ENCODE assay signal across 8 cellular contexts in the genomic region with DNA sequence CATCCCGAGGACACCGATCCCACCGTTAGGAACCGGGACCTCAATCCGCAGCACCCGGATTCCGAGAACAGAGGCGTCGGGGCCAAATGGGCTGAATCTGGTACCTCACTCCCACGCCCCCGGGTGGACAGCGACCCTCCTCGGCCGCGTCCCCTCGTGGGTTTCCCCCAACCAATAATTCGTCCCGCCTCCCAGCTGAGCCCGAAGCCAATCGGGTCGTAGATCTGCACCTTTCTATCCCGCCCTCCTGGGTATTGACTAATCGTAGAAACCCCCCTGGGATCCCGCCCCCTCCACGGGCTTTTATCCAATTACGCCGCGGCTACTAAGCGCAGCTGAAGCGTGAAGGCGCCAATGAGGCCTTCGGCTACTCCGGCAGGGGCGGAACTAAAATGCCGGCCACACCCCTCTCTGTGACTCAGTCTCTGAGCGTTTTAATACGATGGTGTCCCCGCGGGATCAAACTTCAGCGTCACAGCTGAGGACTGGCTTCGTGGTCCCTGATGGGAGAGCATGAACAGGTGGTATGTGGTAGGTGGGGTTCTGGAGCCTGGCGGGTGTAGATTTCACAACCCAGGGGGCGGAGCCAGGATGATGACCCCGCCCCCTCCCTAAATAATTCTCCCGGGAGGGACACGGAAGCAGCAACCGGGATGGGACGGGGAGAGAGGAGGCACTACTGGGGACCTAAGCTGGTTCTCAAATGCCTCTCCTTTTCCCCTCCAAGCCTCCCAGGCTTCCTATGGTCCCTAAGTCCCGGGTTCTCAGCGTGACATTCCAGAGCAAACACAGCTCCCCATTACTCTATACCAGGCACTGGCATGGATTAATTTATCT. TPM values are rescaled to one million over a fixed set of nuclear protein-coding genes. Genes with fewer than 3 reads are reported as not detected.
DNase-seq lines count a peak whose midpoint lies in the region; ATAC-seq, FAIRE-seq and TF ChIP-seq lines count a peak whose summit lies in the region.

A gene with protein sequence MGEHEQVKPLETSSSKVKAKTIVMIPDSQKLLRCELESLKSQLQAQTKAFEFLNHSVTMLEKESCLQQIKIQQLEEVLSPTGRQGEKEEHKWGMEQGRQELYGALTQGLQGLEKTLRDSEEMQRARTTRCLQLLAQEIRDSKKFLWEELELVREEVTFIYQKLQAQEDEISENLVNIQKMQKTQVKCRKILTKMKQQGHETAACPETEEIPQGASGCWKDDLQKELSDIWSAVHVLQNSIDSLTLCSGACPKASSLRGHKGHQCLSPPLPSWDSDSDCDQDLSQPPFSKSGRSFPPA (plus strand): TSS at position 416 of the 837 bp plus-strand sequence. CDS start 88 bp downstream, at position 504.
A gene (minus strand): TSS at position 165 of the 837 bp plus-strand sequence. CDS start 649 bp downstream, outside the sequence.

- DNase-seq in Ammon's horn (ENCODE audit: low spot score), result peak; percentile 98
- DNase-seq in NCI-H460 (ENCODE audit: extremely low read depth, low read depth), result peak; percentile 97
- DNase-seq in activated CD4-positive, alpha-beta T cell treated with anti-CD3 and anti-CD28 coated beads for 1 hour, result peak; percentile 97
- peak; percentile 97 for DNase-seq in cerebellum (ENCODE audit: low spot score)
- peak; percentile 98 for DNase-seq in keratinocyte (ENCODE audit: low read depth, low spot score)
- peak; percentile 94 to 96 for DNase-seq in stimulated activated CD4-positive, alpha-beta T cell treated with anti-CD3 and anti-CD28 coated beads, Interleukin-15, amount 100 ng/mL, for 1 hour (ENCODE audit: low read depth in 1 of 2, low spot score in 1 of 2)

- peak within 1 kb of the TSS; percentile 66 to 91 (median 84) for H3K4me3 ChIP-seq in keratinocyte (ENCODE audit: control insufficient read depth in 2 of 3, extremely low read depth in 1 of 3, insufficient read depth in 2 of 3, low read depth in 1 of 3, low read length in 3 of 3)

- H3K27me3 ChIP-seq in keratinocyte (ENCODE audit: control insufficient read depth, extremely low read depth, insufficient read depth, low read length), result no peaks in the 10 kb centered on the region

- peak; percentile 77 for ATAC-seq in GM19043 (IDR thresholded peaks at IDR 0.05; ENCODE audit: low read depth, unreplicated experiment)
- peak; percentile 87 for ATAC-seq in HG03378 (IDR thresholded peaks at IDR 0.05; ENCODE audit: unreplicated experiment)

- H3K79me2 ChIP-seq in keratinocyte (ENCODE audit: control insufficient read depth, insufficient read depth, low read length), result no peaks in the 10 kb centered on the region

- peaks cover 3 to 6% of the 10 kb centered on the region in 2 experiments for H3K36me3 ChIP-seq in keratinocyte (ENCODE audit: control insufficient read depth in 2 of 2, extremely low read depth in 1 of 2, insufficient read depth in 2 of 2, low read length in 2 of 2)

- peak within 1 kb of the TSS; percentile 95 for H3K27ac ChIP-seq in keratinocyte (ENCODE audit: control insufficient read depth, insufficient read depth, low read length)

- peaks cover 23% of the 10 kb centered on the region for H3K4me1 ChIP-seq in keratinocyte (ENCODE audit: control insufficient read depth, extremely low read depth, insufficient read depth, low read length)

- peak; percentile 92 for FAIRE-seq in keratinocyte (lab: Jason Lieb, UNC)

- peak within 1 kb of the TSS; percentile 60 for H3K4me2 ChIP-seq in keratinocyte (ENCODE audit: control insufficient read depth, extremely low read depth, insufficient read depth, low read depth, low read length)

- no peaks in the 10 kb centered on the region for H4K20me1 ChIP-seq in keratinocyte (ENCODE audit: control insufficient read depth, extremely low read depth, insufficient read depth, low read length)

- peak within 1 kb of the TSS; percentile 93 for H3K9ac ChIP-seq in keratinocyte (ENCODE audit: control insufficient read depth, extremely low read depth, insufficient read depth, low read length)

- peaks cover 4% of the 10 kb centered on the region for H3K9me1 ChIP-seq in keratinocyte (ENCODE audit: control insufficient read depth, extremely low read depth, insufficient read depth, low read length)

- TF ChIP-seq CTCF in keratinocyte (optimal IDR thresholded peaks at IDR 0.05 in 1 of 3, IDR thresholded peaks at IDR 0.05 in 1 of 3, conservative IDR thresholded peaks at IDR 0.05 in 1 of 3; ENCODE audit: extremely low read depth in 1 of 3, insufficient read depth in 2 of 3, low read length in 3 of 3), result peak in 1 of 3 experiments; percentile 24

- dilution Hi-C loops in keratinocyte (cut with MboI; ENCODE audit: extremely low pct_ligation_motif_present, low sequenced_read_pairs), result no loop called here

- H3K9me3 ChIP-seq in keratinocyte (ENCODE audit: control insufficient read depth, low read depth, low read length), result no peaks in the 10 kb centered on the region

- peak within 1 kb of the TSS; percentile 95 for H2AFZ ChIP-seq in keratinocyte (ENCODE audit: control insufficient read depth, low read length)

RNA-seq across cellular contexts. Expression of the first gene that starts in this region (rescaled TPM):
- total RNA-seq in NCI-H460 (2014; rRNA removed; shearing (Covaris generic)), result 7.1 and 7.2 TPM in 2 replicates
- polyA plus RNA-seq in NCI-H460 (2014; cell fraction: nucleus; rRNA removed), result 9.8 and 28.1 TPM in 2 replicates
- 7.5 TPM for total RNA-seq in cerebellum
- polyA plus RNA-seq in keratinocyte, result 6.4 to 9.1 TPM (median 7.5 TPM) in 3 replicates
- 7.4 TPM for polyA plus RNA-seq in keratinocyte (2011; ENCODE audit: low read depth)
- polyA plus RNA-seq in keratinocyte (2011; cell fraction: cytosol; rRNA removed), result 3.3 and 4.9 TPM in 2 replicates
- 26.4 and 27.5 TPM in 2 replicates for polyA plus RNA-seq in keratinocyte (2011; cell fraction: nucleus; rRNA removed)
- 7.6 and 11.5 TPM in 2 replicates for polyA plus RNA-seq in keratinocyte (2012; ENCODE audit: low replicate concordance)
- 0.89 to 5.7 TPM (median 4.7 TPM) in 3 replicates for polyA minus RNA-seq in keratinocyte
- 7.1 TPM for polyA minus RNA-seq in keratinocyte (2011; cell fraction: cytosol; rRNA and poly(A)+ RNA removed)
- polyA minus RNA-seq in keratinocyte (2011; cell fraction: nucleus; rRNA and poly(A)+ RNA removed), result 3.4 and 7.3 TPM in 2 replicates

RNA-seq across cellular contexts. Expression of the second gene that starts in this region (rescaled TPM):
- 114 and 151 TPM in 2 replicates for total RNA-seq in NCI-H460 (2014; rRNA removed; shearing (Covaris generic))
- polyA plus RNA-seq in NCI-H460 (2014; cell fraction: nucleus; rRNA removed), result 220 and 273 TPM in 2 replicates
- total RNA-seq in cerebellum, result 20.5 TPM
- polyA plus RNA-seq in keratinocyte, result 65.5 to 107 TPM (median 91.7 TPM) in 3 replicates
- 11.6 TPM for polyA plus RNA-seq in keratinocyte (2011; ENCODE audit: low read depth)
- polyA plus RNA-seq in keratinocyte (2011; cell fraction: cytosol; rRNA removed), result 104 and 173 TPM in 2 replicates
- polyA plus RNA-seq in keratinocyte (2011; cell fraction: nucleus; rRNA removed), result 138 and 164 TPM in 2 replicates
- 66.9 and 77.4 TPM in 2 replicates for polyA plus RNA-seq in keratinocyte (2012; ENCODE audit: low replicate concordance)
- polyA minus RNA-seq in keratinocyte, result 59.6 to 78.6 TPM (median 77.0 TPM) in 3 replicates
- polyA minus RNA-seq in keratinocyte (2011; cell fraction: cytosol; rRNA and poly(A)+ RNA removed), result 63.3 TPM
- polyA minus RNA-seq in keratinocyte (2011; cell fraction: nucleus; rRNA and poly(A)+ RNA removed), result 21.9 and 24.1 TPM in 2 replicates

Comparison
In these comparisons a context has a peak if more than half of its experiments do, and no peak if none do; other contexts are left out.
1. Peak in every context shown above with its lines: DNase-seq, ATAC-seq, H3K4me3 ChIP-seq and H3K27ac ChIP-seq.